17 cellular contexts compared by ENCODE assay signal in genomic region chr22:17114173-17114957, GRCh38. TPM values are rescaled to one million over a fixed set of nuclear protein-coding genes. Genes with fewer than 3 reads are reported as not detected.
A peak's percentile ranks its signal among the peaks of the same experiment; 100 is the strongest.
DNase-seq lines count a peak whose midpoint lies in the region; ATAC-seq and TF ChIP-seq lines count a peak whose summit lies in the region.
"Had no signal": no experiment of that assay in that cellular context is flagged by ENCODE, and none has a peak within 500 bp of the region (broad histone marks: within the 10 kb centered on the region; RNA-seq: fewer than 3 reads in every experiment).

No MANE protein-coding gene starts in this region.

- H3K36me3 Mint-ChIP-seq in CD4-positive, alpha-beta T cell (ENCODE audit: low read depth) = peaks cover 26% of the 10 kb centered on the region

- H3K9me3 ChIP-seq in BLaER1 treated with 17β-estradiol and CSF1 and Interleukin-3, amounts not matched to agents 10 nM and 100 nM (replicated peaks in 1 of 11) = no peaks in the 10 kb centered on the region
- H3K9me3 ChIP-seq in CD4-positive, alpha-beta T cell (ENCODE audit: control insufficient read depth, low read length) = no peaks in the 10 kb centered on the region
- H3K9me3 ChIP-seq: tibial artery had no signal

- H3K79me1 ChIP-seq in mesendoderm (ENCODE audit: low read length) = no peaks in the 10 kb centered on the region

- H4K20me1 ChIP-seq in BLaER1 treated with 17β-estradiol and CSF1 and Interleukin-3, amounts not matched to agents 10 nM and 100 nM = peaks cover 0 to 63% (median 2%) of the 10 kb centered on the region in 11 experiments; a peak in 13 of 22 replicates

- H3K27ac Mint-ChIP-seq in CD4-positive, alpha-beta T cell = peak overlapping the region; percentile 80
- H3K27ac Mint-ChIP-seq: activated CD4-positive, alpha-beta T cell treated with anti-CD3 and anti-CD28 coated beads for 36 hours; stimulated activated naive CD8-positive, alpha-beta T cell treated with anti-CD3 and anti-CD28 coated beads, Interleukin-15, Interleukin-2, amounts not matched to agents 100 ng/mL and 50 ng/mL, for 24 hours had no signal

- no peaks in the 10 kb centered on the region for H3K79me2 ChIP-seq in mesendoderm (ENCODE audit: control insufficient read depth, insufficient read depth, low read length)

- no peaks in the 10 kb centered on the region for H3K9me3 Mint-ChIP-seq in CD4-positive, alpha-beta T cell
- H3K9me3 Mint-ChIP-seq: stimulated activated naive CD8-positive, alpha-beta T cell treated with anti-CD3 and anti-CD28 coated beads, Interleukin-15, Interleukin-2, amounts not matched to agents 100 ng/mL and 50 ng/mL, for 24 hours had no signal

- H3K4me3 ChIP-seq in BLaER1 treated with 17β-estradiol and CSF1 and Interleukin-3, amounts not matched to agents 10 nM and 100 nM = peak overlapping the region in 2 of 10 experiments; percentile 17 to 18; a peak in 1 of 20 replicates
- H3K4me3 ChIP-seq in mesendoderm (ENCODE audit: low read length) = no peak overlapping the region
- H3K4me3 ChIP-seq: coronary artery, tibial artery had no signal

- peak overlapping the region; percentile 71 to 99 (median 89); a peak in 20 of 22 replicates for H3K27ac ChIP-seq in BLaER1 treated with 17β-estradiol and CSF1 and Interleukin-3, amounts not matched to agents 10 nM and 100 nM
- H3K27ac ChIP-seq in CD4-positive, alpha-beta T cell (ENCODE audit: low read depth, low read length) = no peak overlapping the region
- peak overlapping the region; percentile 95; the same call in 1 of the 2 replicates for H3K27ac ChIP-seq in VCaP
- no peak overlapping the region for H3K27ac ChIP-seq in mesendoderm (ENCODE audit: low read depth, low read length)
- H3K27ac ChIP-seq: brain microvascular endothelial cell, coronary artery, tibial artery had no signal

- peaks cover 76 to 100% (median 100%) of the 10 kb centered on the region in 10 experiments for H3K4me1 ChIP-seq in BLaER1 treated with 17β-estradiol and CSF1 and Interleukin-3, amounts not matched to agents 10 nM and 100 nM
- H3K4me1 ChIP-seq in mesendoderm (ENCODE audit: control insufficient read depth, low read depth, low read length) = peaks cover 15% of the 10 kb centered on the region
- H3K4me1 ChIP-seq: tibial artery had no signal

- H3K23ac ChIP-seq in mesendoderm (ENCODE audit: low read length) = peak overlapping the region; percentile 67

- no peak overlapping the region for H3K4me3 Mint-ChIP-seq in CD4-positive, alpha-beta T cell
- H3K4me3 Mint-ChIP-seq: activated CD4-positive, alpha-beta T cell treated with anti-CD3 and anti-CD28 coated beads for 36 hours; stimulated activated naive CD8-positive, alpha-beta T cell treated with anti-CD3 and anti-CD28 coated beads, Interleukin-15, Interleukin-2, amounts not matched to agents 100 ng/mL and 50 ng/mL, for 24 hours had no signal

- no peak overlapping the region for H2BK120ac ChIP-seq in mesendoderm (ENCODE audit: low read depth, low read length)

- peak overlapping the region in 10 of 11 experiments; percentile 36 to 92 (median 84); a peak in 16 of 22 replicates for H3K9ac ChIP-seq in BLaER1 treated with 17β-estradiol and CSF1 and Interleukin-3, amounts not matched to agents 10 nM and 100 nM
- no peak overlapping the region for H3K9ac ChIP-seq in mesendoderm (ENCODE audit: low read length)

- H3K36me3 ChIP-seq in BLaER1 treated with 17β-estradiol and CSF1 and Interleukin-3, amounts not matched to agents 10 nM and 100 nM = peaks cover 13 to 67% (median 48%) of the 10 kb centered on the region in 11 experiments
- no peaks in the 10 kb centered on the region for H3K36me3 ChIP-seq in mesendoderm (ENCODE audit: control insufficient read depth, insufficient read depth, low read length)

- no peak overlapping the region for H4K5ac ChIP-seq in mesendoderm (ENCODE audit: low read length)

- H3K4me2 ChIP-seq in BLaER1 treated with 17β-estradiol and CSF1 and Interleukin-3, amounts not matched to agents 10 nM and 100 nM = peak overlapping the region; percentile 88 to 100 (median 95)
- H3K4me2 ChIP-seq in mesendoderm (ENCODE audit: low read length) = no peak overlapping the region

- intact Hi-C loops in CD4-positive, alpha-beta T cell (cut with DNase I, micrococcal nuclease) = no loop called here

- H3K18ac ChIP-seq in mesendoderm (ENCODE audit: low read length) = no peak overlapping the region

- H3K27me3 ChIP-seq in BLaER1 treated with 17β-estradiol and CSF1 and Interleukin-3, amounts not matched to agents 10 nM and 100 nM = no peaks in the 10 kb centered on the region
- H3K27me3 ChIP-seq in CD4-positive, alpha-beta T cell (ENCODE audit: control insufficient read depth, insufficient read depth, low read length) = no peaks in the 10 kb centered on the region
- H3K27me3 ChIP-seq in mesendoderm (ENCODE audit: insufficient read depth, low read length, poor library complexity) = no peaks in the 10 kb centered on the region
- H3K27me3 ChIP-seq: brain microvascular endothelial cell had no signal

- H3K27me3 Mint-ChIP-seq in CD4-positive, alpha-beta T cell = no peaks in the 10 kb centered on the region

- no peak overlapping the region for H2BK5ac ChIP-seq in mesendoderm (ENCODE audit: low read length)

- no peak for ATAC-seq in CD4-positive, alpha-beta T cell (ENCODE audit: poor library complexity)
- no peak for ATAC-seq in HG02610 (IDR thresholded peaks at IDR 0.05; ENCODE audit: unreplicated experiment)
- ATAC-seq in GM21529 (IDR thresholded peaks at IDR 0.05; ENCODE audit: unreplicated experiment) = no peak
- no peak for ATAC-seq in HG02763 (IDR thresholded peaks at IDR 0.05; ENCODE audit: unreplicated experiment)
- ATAC-seq: activated CD4-positive, alpha-beta T cell treated with anti-CD3 and anti-CD28 coated beads for 36 hours had no signal

- no peak overlapping the region for H4K8ac ChIP-seq in mesendoderm (ENCODE audit: low read depth, low read length)

- no peak overlapping the region for H2BK15ac ChIP-seq in mesendoderm (replicated peaks; ENCODE audit: low read depth)

- TF ChIP-seq CTCF in CD4-positive, alpha-beta T cell (IDR thresholded peaks at IDR 0.05) = no peak
- no peak for TF ChIP-seq CTCF in VCaP (conservative IDR thresholded peaks at IDR 0.05)

- no peak overlapping the region for H3K56ac ChIP-seq in mesendoderm (ENCODE audit: low read length)

- H3K4me1 Mint-ChIP-seq in CD4-positive, alpha-beta T cell (ENCODE audit: low read depth) = peaks cover 86% of the 10 kb centered on the region

- no peak overlapping the region for H2AK5ac ChIP-seq in mesendoderm (ENCODE audit: low read length)

- POLR2A ChIA-PET in CD4-positive, alpha-beta T cell (lab: Charles Lee) = no interaction called here

- WGBS in mesendoderm (ENCODE audit: extremely low coverage, insufficient coverage, low lambda C conversion rate) = no CpG with 5 or more reads among the region's 14 CpGs

- no peak for DNase-seq in CD4-positive, alpha-beta T cell
- no peak for DNase-seq in mesendoderm
- DNase-seq: activated CD4-positive, alpha-beta T cell treated with anti-CD3 and anti-CD28 coated beads for 36 hours; brain microvascular endothelial cell; MM.1S; NCI-H187 treated with DMSO at 0.1 percent for 48 hours; NCI-H774; Right ventricle myocardium superior; stimulated activated CD4-positive, alpha-beta T cell treated with anti-CD3 and anti-CD28 coated beads, Interleukin-4, amount 100 ng/mL, for 24 hours; tibial artery had no signal

- no peak overlapping the region for H3K4ac ChIP-seq in mesendoderm (ENCODE audit: low read depth, low read length)

- CTCF ChIA-PET in CD4-positive, alpha-beta T cell (lab: Charles Lee) = interaction anchor here (0.6 kb wide), 1 partner anchor 8 kb away, joined by 3 read pairs; no protein-coding TSS in a partner anchor

RNA-seq across cellular contexts. Expression of gene TMEM121B, which starts 6.8 kb away (rescaled TPM):
- under 1 TPM; 0.05 to 0.08 TPM for total RNA-seq in CD4-positive, alpha-beta T cell
- 2.2 TPM for polyA plus RNA-seq in mesendoderm (2013, experiment 1 of 2)
- 2.3 TPM for polyA plus RNA-seq in mesendoderm (2013, experiment 2 of 2)

RNA-seq across cellular contexts. Expression of gene IL17RA, which starts 29.6 kb away (rescaled TPM):
- 10 to 100 TPM; 23.2 to 24.3 TPM for total RNA-seq in CD4-positive, alpha-beta T cell
- 5.0 TPM for polyA plus RNA-seq in mesendoderm (2013, experiment 1 of 2)
- 5.0 TPM for polyA plus RNA-seq in mesendoderm (2013, experiment 2 of 2)

RNA-seq across cellular contexts. Expression of gene HDHD5, which starts 44.7 kb away (rescaled TPM):
- 10 to 100 TPM; 11.0 to 11.6 TPM for total RNA-seq in CD4-positive, alpha-beta T cell
- polyA plus RNA-seq in mesendoderm (2013, experiment 1 of 2) = 30.6 TPM
- polyA plus RNA-seq in mesendoderm (2013, experiment 2 of 2) = 29.4 TPM

Comparison
In these comparisons a context has a peak if more than half of its experiments do, and no peak if none do; other contexts are left out.
1. H3K27ac ChIP-seq: peak in BLaER1 treated with 17β-estradiol and CSF1 and Interleukin-3, amounts not matched to agents 10 nM and 100 nM (11 of 11) and VCaP (single experiment); none in CD4-positive, alpha-beta T cell (single experiment) and mesendoderm (single experiment).